In the genomic region with DNA sequence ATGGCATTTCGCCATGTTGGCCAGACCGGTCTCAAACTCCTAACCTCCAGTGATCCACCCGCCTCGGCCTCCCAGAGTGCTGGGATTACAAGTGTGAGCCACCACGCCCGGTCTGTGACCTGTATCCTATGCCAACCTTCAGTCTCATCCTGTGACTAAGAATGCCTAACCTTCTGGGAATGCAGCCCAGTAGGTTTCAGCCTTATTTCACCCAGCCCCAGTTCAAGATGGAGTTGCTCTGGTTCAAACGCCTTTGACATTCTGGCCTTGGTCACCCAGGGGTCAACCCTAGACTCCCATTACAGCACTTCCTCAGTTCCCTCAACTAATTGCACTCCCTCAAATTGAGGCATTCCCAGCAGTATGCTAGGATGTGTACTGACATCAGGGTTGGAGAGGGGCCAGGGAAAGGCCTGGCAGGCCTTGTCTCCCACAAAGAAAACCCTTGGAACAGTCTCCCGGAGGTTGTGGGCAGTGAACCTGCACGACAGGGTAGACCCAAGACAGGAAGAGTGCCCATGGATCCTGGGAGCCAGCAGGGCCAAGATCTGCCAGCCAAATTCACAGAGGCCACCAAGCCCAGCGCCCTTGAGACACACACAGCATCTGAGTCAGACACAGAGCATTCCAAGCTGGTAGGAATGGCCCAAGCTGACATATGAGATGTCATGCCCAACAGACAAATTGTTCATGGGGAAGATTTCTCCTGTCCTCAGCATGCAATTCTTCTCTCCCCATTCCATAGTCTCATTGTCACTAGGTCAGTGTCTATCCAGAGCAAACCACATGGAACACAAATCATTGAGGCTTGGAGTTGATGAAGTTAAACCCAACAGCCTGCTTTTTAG, we compare ENCODE assay signal across 12 cellular contexts. TPM values are rescaled to one million over a fixed set of nuclear protein-coding genes. Genes with fewer than 3 reads are reported as not detected.
DNase-seq lines count a peak whose midpoint lies in the region; FAIRE-seq and TF ChIP-seq lines count a peak whose summit lies in the region.
"Had no signal": no experiment of that assay in that cellular context is flagged by ENCODE, and none has a peak within 500 bp of the region (broad histone marks: within the 10 kb centered on the region; RNA-seq: fewer than 3 reads in every experiment).

No MANE protein-coding gene starts in this region.

- POLR2A ChIA-PET in PC-9 (lab: Charles Lee; ENCODE audit: unreplicated experiment) = no interaction called here

- H3K27me3 ChIP-seq in PC-9 (ENCODE audit: insufficient read depth, low read depth) (no peaks in the 10 kb centered on the region), esophagus (ENCODE audit: control insufficient read depth in 1 of 2, insufficient read depth in 2 of 2, low read length in 2 of 2) (no peaks in the 10 kb centered on the region)
- H3K27me3 ChIP-seq: SJSA1 had no signal

- H3K9me3 ChIP-seq in PC-9 (ENCODE audit: insufficient read depth, low read depth) (0 out of 2 replicates have a peak, but pooled peaks cover 3% of the 10 kb centered on the region), esophagus (ENCODE audit: control insufficient read depth in 2 of 2, insufficient read depth in 1 of 2, low read depth in 1 of 2, low read length in 1 of 2) (no peaks in the 10 kb centered on the region)
- H3K9me3 ChIP-seq: SJSA1 had no signal

- BruUV-seq in PC-9 (replicated peaks; lab: Mats Ljungman, UMichigan) = no TSS peak

- H3K9me3 Mint-ChIP-seq in nephron = no peaks in the 10 kb centered on the region
- H3K9me3 Mint-ChIP-seq: CD8-positive, alpha-beta T cell had no signal

- H3K4me1 ChIP-seq in PC-9 (replicated peaks; ENCODE audit: insufficient read depth) (peaks cover 32% of the 10 kb centered on the region), esophagus (ENCODE audit: control insufficient read depth in 2 of 2, insufficient read depth in 2 of 2, low read length in 1 of 2) (peaks cover 0 to 5% of the 10 kb centered on the region in 2 donors)
- H3K4me1 ChIP-seq: SJSA1 had no signal

- no peak overlapping the region for H2AFZ ChIP-seq in PC-9

- H3K27ac Mint-ChIP-seq in nephron = peak overlapping the region in 2 of 3 experiments; percentile 38 to 78
- H3K27ac Mint-ChIP-seq: CD8-positive, alpha-beta T cell had no signal

- DNase-seq in AG09309 (ENCODE audit: low read depth) = peak; percentile 32
- DNase-seq in PC-9 = peak; percentile 68 to 79
- DNase-seq in stimulated activated CD4-positive, alpha-beta T cell treated with anti-CD3 and anti-CD28 coated beads, Interleukin-4, amount 100 ng/mL, for 24 hours = no peak
- no peak for DNase-seq in activated CD8-positive, alpha-beta memory T cell treated with anti-CD3 and anti-CD28 coated beads for 24 hours
- no peak for DNase-seq in activated CD4-positive, CD25-positive, alpha-beta regulatory T cell (lab: John Stamatoyannopoulos, UW)
- DNase-seq in GM19239 (ENCODE audit: insufficient read length, low spot score) = no peak
- DNase-seq: cortex of kidney, NCI-H1105 treated with DMSO at 0.1 percent for 48 hours had no signal

- intact Hi-C loops in PC-9 (cut with micrococcal nuclease; ENCODE audit: unreplicated experiment) = loop anchor here (1.0 kb wide), 1 partner anchor 58 kb away; no protein-coding TSS in a partner anchor

- H3K36me3 Mint-ChIP-seq in nephron (ENCODE audit: low read depth) = no peaks in the 10 kb centered on the region
- H3K36me3 Mint-ChIP-seq: CD8-positive, alpha-beta T cell had no signal

- CTCF ChIA-PET in PC-9 (lab: Charles Lee) = no interaction called here

- 55 to 63% methylated on average over 10 of the region's 10 CpGs for WGBS in esophagus, 2 donors

- peak overlapping the region; percentile 56; the same call in 1 of the 2 replicates for H3K4me2 ChIP-seq in PC-9

- no peak for TF ChIP-seq CTCF in AG09309 (IDR thresholded peaks at IDR 0.05; ENCODE audit: control insufficient read depth, insufficient read depth, low read depth, low read length, missing control alignments)
- no peak for TF ChIP-seq CTCF in PC-9 (conservative IDR thresholded peaks at IDR 0.05)
- TF ChIP-seq CTCF in nephron (IDR thresholded peaks at IDR 0.05; ENCODE audit: unreplicated experiment in 3 of 3) = no peak

- no peaks in the 10 kb centered on the region for H3K36me3 ChIP-seq in PC-9 (ENCODE audit: low read depth)
- H3K36me3 ChIP-seq in esophagus (ENCODE audit: control insufficient read depth in 2 of 2, insufficient read depth in 2 of 2, low read length in 1 of 2) = no peaks in the 10 kb centered on the region
- H3K36me3 ChIP-seq: SJSA1 had no signal

- no peaks in the 10 kb centered on the region for H3K27me3 Mint-ChIP-seq in nephron (ENCODE audit: low read depth)

- FAIRE-seq in GM19239 (lab: Jason Lieb, UNC) = no peak

- peaks cover 25% of the 10 kb centered on the region for H3K4me1 Mint-ChIP-seq in nephron

- H3K27ac ChIP-seq in PC-9 (peak overlapping the region; percentile 85), esophagus (ENCODE audit: low read depth in 2 of 2, low read length in 1 of 2) (peak overlapping the region; percentile 60 to 76)
- H3K27ac ChIP-seq: SJSA1 had no signal

- H3K4me3 Mint-ChIP-seq in nephron = no peak overlapping the region
- H3K4me3 Mint-ChIP-seq: CD8-positive, alpha-beta T cell had no signal

- no peaks in the 10 kb centered on the region for H4K20me1 ChIP-seq in PC-9 (ENCODE audit: insufficient read depth)

- H3F3A ChIP-seq in PC-9 (ENCODE audit: insufficient read depth, low read depth) = peaks cover 19% of the 10 kb centered on the region

- H3K4me3 ChIP-seq in AG09309 (ENCODE audit: control insufficient read depth, low read depth, low read length) = no peak overlapping the region
- H3K4me3 ChIP-seq in PC-9 = no peak overlapping the region
- no peak overlapping the region for H3K4me3 ChIP-seq in esophagus (ENCODE audit: low read depth in 1 of 2, low read length in 2 of 2)
- H3K4me3 ChIP-seq: SJSA1 had no signal

- no peaks in the 10 kb centered on the region for H3K9me2 ChIP-seq in PC-9 (ENCODE audit: insufficient read depth)

- no peaks in the 10 kb centered on the region for H3K79me2 ChIP-seq in PC-9 (ENCODE audit: low read depth)

RNA-seq across cellular contexts. Expression of gene SMU1, which starts 24.9 kb away (rescaled TPM):
- total RNA-seq in PC-9 (2021) = 12.6 and 14.5 TPM in 2 replicates
- polyA plus RNA-seq in esophagus = 1 to 10 TPM; 4.8 to 8.5 TPM

Comparison
In these comparisons a context has a peak if more than half of its experiments do, and no peak if none do; other contexts are left out.
1. DNase-seq: peak in AG09309 (single experiment) and PC-9 (2 of 2); none in stimulated activated CD4-positive, alpha-beta T cell treated with anti-CD3 and anti-CD28 coated beads, Interleukin-4, amount 100 ng/mL, for 24 hours (single experiment), activated CD8-positive, alpha-beta memory T cell treated with anti-CD3 and anti-CD28 coated beads for 24 hours (single experiment), activated CD4-positive, CD25-positive, alpha-beta regulatory T cell (0 of 4) and GM19239 (single experiment).